In the genomic region with DNA sequence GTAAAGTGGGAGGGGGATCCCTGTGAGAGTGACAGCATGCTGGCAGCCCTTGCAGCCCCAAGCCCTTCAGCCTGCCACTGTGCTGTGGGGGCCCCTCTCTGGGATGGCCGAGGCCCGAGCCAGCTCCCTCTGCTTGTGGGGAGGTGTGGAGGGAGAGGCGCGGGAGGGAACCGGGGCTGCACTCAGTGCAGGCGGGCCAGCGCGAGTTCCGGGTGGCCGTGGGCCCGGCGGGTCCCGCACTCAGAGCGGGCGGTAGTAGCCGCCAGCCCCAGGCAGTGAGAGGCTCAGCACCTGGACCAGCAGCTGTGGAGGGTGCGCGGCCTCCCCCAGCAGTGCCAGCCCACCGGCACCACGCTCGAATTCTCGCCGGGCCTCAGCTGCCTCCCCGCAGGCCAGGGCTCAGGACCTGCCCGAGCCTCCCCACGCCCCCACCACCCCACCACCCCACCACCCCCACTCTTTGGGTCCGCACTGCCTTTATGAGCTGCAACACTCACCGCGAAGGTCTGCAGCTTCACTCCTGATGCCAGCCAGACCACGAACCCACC, we compare ENCODE assay signal across 20 cellular contexts.
"Had no signal": no experiment of that assay in that cellular context is flagged by ENCODE, and none has a peak within 500 bp of the region (broad histone marks: within the 10 kb centered on the region; RNA-seq: fewer than 3 reads in every experiment).

No MANE protein-coding gene starts in this region.

- H3K36me3 ChIP-seq: SJSA1 had no signal

- H3K27ac ChIP-seq: SJSA1, SK-N-MC had no signal

- H3K27me3 ChIP-seq: SJSA1 had no signal

- DNase-seq: KBM-7, MV-4-11, NCI-H1048, NCI-H1105, NCI-H1417, NCI-H1436 treated with DMSO at 0.1 percent for 48 hours, NCI-H1694, NCI-H1930, NCI-H2081, NCI-H2107, NCI-H2227 treated with DMSO at 0.1 percent for 48 hours, NCI-H524, NCI-H526 treated with DMSO at 0.1 percent for 48 hours, NCI-H774, Right ventricle myocardium superior, RPMI8226, SIG-M5 had no signal

- H3K4me3 ChIP-seq: SJSA1, SK-N-MC had no signal

- FAIRE-seq: RCC 7860 had no signal

- H3K4me1 ChIP-seq: SJSA1 had no signal
